2 cellular contexts compared by ENCODE assay signal in the genomic region with DNA sequence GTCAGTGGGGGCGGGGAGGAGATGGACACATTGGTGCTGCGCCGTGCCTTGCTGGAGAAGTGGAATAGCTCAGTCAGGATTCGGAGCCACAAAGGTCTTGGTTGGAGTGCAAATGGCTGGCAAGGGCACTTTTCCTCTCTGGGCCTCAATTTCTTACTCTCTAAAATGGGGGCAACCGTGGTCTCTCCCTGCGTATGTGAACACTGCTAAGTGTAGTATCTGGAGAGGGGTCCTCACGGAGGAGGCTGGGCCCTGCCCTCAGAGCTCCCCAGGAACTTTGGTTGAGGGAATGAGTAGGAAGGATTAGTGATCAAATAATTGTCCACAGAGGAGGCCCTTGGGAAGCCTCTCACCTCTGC.
TF ChIP-seq lines count a peak whose summit lies in the region.

No MANE protein-coding gene starts in this region.

TF ChIP-seq in HCT116, 20 proteins besides CTCF, POLR2A, EP300 and RAD21 (continued from another document):
- TF ChIP-seq EZH2phosphoT487 (IDR thresholded peaks at IDR 0.05; ENCODE audit: borderline replicate concordance), result no peak
- TF ChIP-seq EGR1 (IDR thresholded peaks at IDR 0.05; ENCODE audit: low read depth), result no peak
- no peak for TF ChIP-seq FOSL1 (IDR thresholded peaks at IDR 0.05; ENCODE audit: low read depth)
- no peak for TF ChIP-seq EZH2 (IDR thresholded peaks at IDR 0.05)
- TF ChIP-seq CEBPB (IDR thresholded peaks at IDR 0.05; ENCODE audit: low read depth), result no peak
- TF ChIP-seq POLR2AphosphoS5 (IDR thresholded peaks at IDR 0.05; ENCODE audit: low read depth, low read length), result no peak
- TF ChIP-seq JUND (IDR thresholded peaks at IDR 0.05), result no peak
- TF ChIP-seq ATF3 (IDR thresholded peaks at IDR 0.05), result no peak
- TF ChIP-seq MAX (IDR thresholded peaks at IDR 0.05), result no peak
- no peak for TF ChIP-seq ZFX (IDR thresholded peaks at IDR 0.05)
- no peak for TF ChIP-seq ZNF274 (IDR thresholded peaks at IDR 0.05; ENCODE audit: low read depth, low read length)
- TF ChIP-seq SIN3A (IDR thresholded peaks at IDR 0.05; ENCODE audit: low read depth), result no peak
- no peak for TF ChIP-seq YY1 (IDR thresholded peaks at IDR 0.05; ENCODE audit: extremely low read depth, insufficient replicate concordance, low read depth, low read length)
- no peak for TF ChIP-seq TCF7L2 (IDR thresholded peaks at IDR 0.05; ENCODE audit: borderline replicate concordance, extremely low read depth, insufficient read depth, insufficient read length)
- TF ChIP-seq, protein P1, sequence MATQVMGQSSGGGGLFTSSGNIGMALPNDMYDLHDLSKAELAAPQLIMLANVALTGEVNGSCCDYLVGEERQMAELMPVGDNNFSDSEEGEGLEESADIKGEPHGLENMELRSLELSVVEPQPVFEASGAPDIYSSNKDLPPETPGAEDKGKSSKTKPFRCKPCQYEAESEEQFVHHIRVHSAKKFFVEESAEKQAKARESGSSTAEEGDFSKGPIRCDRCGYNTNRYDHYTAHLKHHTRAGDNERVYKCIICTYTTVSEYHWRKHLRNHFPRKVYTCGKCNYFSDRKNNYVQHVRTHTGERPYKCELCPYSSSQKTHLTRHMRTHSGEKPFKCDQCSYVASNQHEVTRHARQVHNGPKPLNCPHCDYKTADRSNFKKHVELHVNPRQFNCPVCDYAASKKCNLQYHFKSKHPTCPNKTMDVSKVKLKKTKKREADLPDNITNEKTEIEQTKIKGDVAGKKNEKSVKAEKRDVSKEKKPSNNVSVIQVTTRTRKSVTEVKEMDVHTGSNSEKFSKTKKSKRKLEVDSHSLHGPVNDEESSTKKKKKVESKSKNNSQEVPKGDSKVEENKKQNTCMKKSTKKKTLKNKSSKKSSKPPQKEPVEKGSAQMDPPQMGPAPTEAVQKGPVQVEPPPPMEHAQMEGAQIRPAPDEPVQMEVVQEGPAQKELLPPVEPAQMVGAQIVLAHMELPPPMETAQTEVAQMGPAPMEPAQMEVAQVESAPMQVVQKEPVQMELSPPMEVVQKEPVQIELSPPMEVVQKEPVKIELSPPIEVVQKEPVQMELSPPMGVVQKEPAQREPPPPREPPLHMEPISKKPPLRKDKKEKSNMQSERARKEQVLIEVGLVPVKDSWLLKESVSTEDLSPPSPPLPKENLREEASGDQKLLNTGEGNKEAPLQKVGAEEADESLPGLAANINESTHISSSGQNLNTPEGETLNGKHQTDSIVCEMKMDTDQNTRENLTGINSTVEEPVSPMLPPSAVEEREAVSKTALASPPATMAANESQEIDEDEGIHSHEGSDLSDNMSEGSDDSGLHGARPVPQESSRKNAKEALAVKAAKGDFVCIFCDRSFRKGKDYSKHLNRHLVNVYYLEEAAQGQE (IDR thresholded peaks at IDR 0.05; ENCODE audit: low read depth), result no peak
- TF ChIP-seq CBX3 (IDR thresholded peaks at IDR 0.05; ENCODE audit: low read depth), result no peak

TF ChIP-seq in GM12891, 5 proteins besides CTCF, POLR2A, EP300 and RAD21 (continued from another document):
- TF ChIP-seq POU2F2 (IDR thresholded peaks at IDR 0.05; ENCODE audit: low read depth, low read length) (no peak), SPI1 (IDR thresholded peaks at IDR 0.05; ENCODE audit: low read depth, low read length) (no peak), POLR2AphosphoS5 (IDR thresholded peaks at IDR 0.05; ENCODE audit: low read depth, low read length) (no peak), TAF1 (IDR thresholded peaks at IDR 0.05; ENCODE audit: low read depth, low read length) (no peak)
